In genomic region chr1:206685749-206686485, GRCh38 we compare ENCODE assay signal across 8 cellular contexts. TPM values are rescaled to one million over a fixed set of nuclear protein-coding genes. Genes with fewer than 3 reads are reported as not detected.
DNase-seq lines count a peak whose midpoint lies in the region; ATAC-seq, FAIRE-seq and TF ChIP-seq lines count a peak whose summit lies in the region.

No MANE protein-coding gene starts in this region.

- H2AFZ ChIP-seq in H1 (ENCODE audit: low read length) (0 out of 2 replicates have a peak overlapping the region, but pooled peaks have one; percentile 36), mesenchymal stem cell (ENCODE audit: low read depth, low read length) (peak overlapping the region; percentile 19)

- H3K27me3 ChIP-seq in H1 (replicated peaks in 1 of 4; ENCODE audit: control insufficient read depth in 3 of 4, extremely low read depth in 1 of 4, insufficient read depth in 3 of 4, low read length in 3 of 4) (peaks cover 9 to 31% (median 26%) of the 10 kb centered on the region in 4 experiments), mesenchymal stem cell (ENCODE audit: control insufficient read depth in 1 of 2, insufficient read depth in 1 of 2, low read length in 2 of 2) (peaks cover 0 to 10% of the 10 kb centered on the region in 2 experiments), stomach (no peaks in the 10 kb centered on the region)

- DNase-seq in CD1c-positive myeloid dendritic cell (ENCODE audit: extremely low spot score) = peak; percentile 94
- peak; percentile 89 for DNase-seq in M059J (ENCODE audit: low read depth)
- DNase-seq in activated CD4-positive, alpha-beta T cell treated with anti-CD3 and anti-CD28 coated beads for 48 hours = peak; percentile 67
- no peak for DNase-seq in H1 (ENCODE audit: low read depth in 1 of 2, low spot score in 2 of 2)
- peak; percentile 88 for DNase-seq in mesenchymal stem cell
- DNase-seq in stomach = peak; percentile 60

- H2BK12ac ChIP-seq in H1 (ENCODE audit: low read depth, low read length) (no peak overlapping the region), mesenchymal stem cell (ENCODE audit: low read length in 2 of 2) (no peak overlapping the region)

- H4K91ac ChIP-seq in H1 (replicated peaks; ENCODE audit: insufficient read length, low read length) = no peak overlapping the region
- H4K91ac ChIP-seq in mesenchymal stem cell (ENCODE audit: low read length) = no peak overlapping the region

- no peak overlapping the region for H2BK120ac ChIP-seq in H1 (replicated peaks; ENCODE audit: low read depth, low read length)
- H2BK120ac ChIP-seq in mesenchymal stem cell (ENCODE audit: low read depth, low read length) = peak overlapping the region; percentile 82

- no peak for TF ChIP-seq CTCF in H1 (IDR thresholded peaks at IDR 0.05; ENCODE audit: control extremely low read depth in 1 of 3, insufficient read depth in 1 of 3, low read depth in 1 of 3, low read length in 3 of 3)
- TF ChIP-seq CTCF in stomach (IDR thresholded peaks at IDR 0.05) = no peak

- no peak overlapping the region for H2BK20ac ChIP-seq in H1 (ENCODE audit: low read length)

- H3K27ac ChIP-seq in H1 (ENCODE audit: low read depth, low read length) (peak overlapping the region; percentile 52; the same call in 1 of the 2 replicates), mesenchymal stem cell (ENCODE audit: low read length, poor library complexity, severe bottlenecking) (peak overlapping the region; percentile 97), stomach (peak overlapping the region; percentile 84 to 100 (median 98))

- no peak overlapping the region for H3K23ac ChIP-seq in H1 (ENCODE audit: insufficient read length)
- no peak overlapping the region for H3K23ac ChIP-seq in mesenchymal stem cell (ENCODE audit: low read length in 2 of 2)

- no peak for FAIRE-seq in H1 (lab: Jason Lieb, UNC)

- H3K36me3 ChIP-seq in H1 (ENCODE audit: control insufficient read depth in 2 of 4, insufficient read depth in 4 of 4, low read length in 3 of 4) = no peaks in the 10 kb centered on the region
- H3K36me3 ChIP-seq in mesenchymal stem cell (ENCODE audit: control insufficient read depth in 1 of 2, insufficient read depth in 2 of 2, low read depth in 1 of 2, low read length in 2 of 2) = peaks cover 0 to 4% of the 10 kb centered on the region in 2 experiments
- no peaks in the 10 kb centered on the region for H3K36me3 ChIP-seq in stomach

- H2BK5ac ChIP-seq in H1 (ENCODE audit: low read depth, low read length) (no peak overlapping the region), mesenchymal stem cell (ENCODE audit: low read depth, low read length, poor library complexity, severe bottlenecking) (peak overlapping the region; percentile 83)

- intact Hi-C loops in stomach (cut with DNase I; ENCODE audit: low total_unique reads) = no loop called here

- no peak overlapping the region for H3K4ac ChIP-seq in H1 (replicated peaks; ENCODE audit: insufficient read length, low read depth, low read length)
- H3K4ac ChIP-seq in mesenchymal stem cell (ENCODE audit: low read depth in 1 of 2, low read length in 2 of 2) = peak overlapping the region; percentile 46 to 70

- CTCF ChIA-PET in H1 (lab: Charles Lee; ENCODE audit: partially characterized antibody) = interaction anchor here (10.4 kb wide), 1 partner anchor 28 kb away, joined by 48 read pairs; no protein-coding TSS in a partner anchor

- H2BK15ac ChIP-seq in H1 (ENCODE audit: low read length) = no peak overlapping the region
- H2BK15ac ChIP-seq in mesenchymal stem cell (ENCODE audit: low read depth, poor library complexity, severe bottlenecking) = peak overlapping the region; percentile 71

- no peak overlapping the region for H3K56ac ChIP-seq in H1 (replicated peaks; ENCODE audit: insufficient read length, low read depth, low read length)

- H4K5ac ChIP-seq in H1 (ENCODE audit: insufficient read length, low read depth, low read length) = peak overlapping the region; percentile 25

- H4K8ac ChIP-seq in H1 (ENCODE audit: extremely low read depth, insufficient read depth, low read length) (peak overlapping the region; percentile 45; the same call in 1 of the 2 replicates), mesenchymal stem cell (ENCODE audit: low read length) (peak overlapping the region; percentile 27)

- H3K9me3 ChIP-seq in H1 (ENCODE audit: insufficient read depth in 2 of 2, low read depth in 1 of 2, low read length in 1 of 2) (no peaks in the 10 kb centered on the region), mesenchymal stem cell (ENCODE audit: control insufficient read depth, low read length) (no peaks in the 10 kb centered on the region), stomach (no peaks in the 10 kb centered on the region)

- peaks cover 10 to 35% of the 10 kb centered on the region in 2 experiments for H3K79me2 ChIP-seq in H1 (ENCODE audit: control insufficient read depth in 1 of 2, insufficient read depth in 2 of 2, low read length in 2 of 2)

- H3K9ac ChIP-seq in H1 (replicated peaks in 1 of 4; ENCODE audit: extremely low read depth in 1 of 4, low read depth in 3 of 4, low read length in 3 of 4) (peak overlapping the region in 3 of 4 experiments; percentile 49 to 69 (median 64); a peak in 5 of 7 replicates), mesenchymal stem cell (ENCODE audit: low read length) (peak overlapping the region; percentile 96)

- H3K4me1 ChIP-seq in H1 (replicated peaks in 1 of 4; ENCODE audit: control insufficient read depth in 3 of 4, insufficient read depth in 4 of 4, low read length in 3 of 4) = peaks cover 10 to 27% (median 15%) of the 10 kb centered on the region in 4 experiments
- peaks cover 30% of the 10 kb centered on the region for H3K4me1 ChIP-seq in mesenchymal stem cell (ENCODE audit: control insufficient read depth, insufficient read depth, low read depth, low read length)
- peaks cover 44 to 60% (median 55%) of the 10 kb centered on the region in 4 donors for H3K4me1 ChIP-seq in stomach

- POLR2A ChIA-PET in H1 (lab: Charles Lee; ENCODE audit: partially characterized antibody) = interaction anchor here (1.1 kb wide), 1 partner anchor 51 kb away, joined by 3 read pairs; the partner anchor contains the start of gene DYRK3

- WGBS in H1 (ENCODE audit: extremely low coverage in 1 of 2, insufficient coverage in 1 of 2, insufficient read length in 1 of 2, insufficient replicate concordance in 2 of 2, low coverage in 1 of 2, low lambda C conversion rate in 2 of 2, missing lambda C conversion rate in 1 of 2), 2 experiments = 2% methylated on average over 45 of the region's 49 CpGs; no CpG with 5 or more reads in 1 of the 2 experiments
- WGBS in mesenchymal stem cell = under 1% methylated on average over 39 of the region's 49 CpGs
- 0 to 1% (median 0%) methylated on average over 13 to 49 of the region's 49 CpGs for WGBS in stomach, 5 donors

- TF ChIP-seq POLR2A in H1 (IDR thresholded peaks at IDR 0.05; ENCODE audit: control extremely low read depth in 1 of 2, low read depth in 2 of 2, low read length in 2 of 2) (peak in 1 of 2 experiments; percentile 14; a peak in 1 of 3 replicates), stomach (IDR thresholded peaks at IDR 0.05) (peak in 1 of 4 donors; percentile 12)

- H4K20me1 ChIP-seq in H1 (replicated peaks in 1 of 2; ENCODE audit: control insufficient read depth in 1 of 2, insufficient read depth in 2 of 2, low read length in 2 of 2) = peaks cover 30% of the 10 kb centered on the region in 2 experiments

- TF ChIP-seq RAD21 in H1 (IDR thresholded peaks at IDR 0.05 in 1 of 2, conservative IDR thresholded peaks at IDR 0.05 in 1 of 2; ENCODE audit: low read depth in 2 of 2, low read length in 2 of 2) = no peak

- H3K23me2 ChIP-seq in H1 (ENCODE audit: low read depth, low read length) = peaks cover 7% of the 10 kb centered on the region

- TF ChIP-seq EP300 in H1 (IDR thresholded peaks at IDR 0.05; ENCODE audit: borderline replicate concordance in 1 of 2, low read depth in 2 of 2, low read length in 2 of 2) (no peak), stomach (IDR thresholded peaks at IDR 0.05) (no peak)

- H3K79me1 ChIP-seq in H1 (ENCODE audit: low read depth, low read length) = peaks cover 14% of the 10 kb centered on the region
- peaks cover 2% of the 10 kb centered on the region for H3K79me1 ChIP-seq in mesenchymal stem cell (replicated peaks; ENCODE audit: low read length, poor library complexity, severe bottlenecking)

- H3K4me3 ChIP-seq in H1 (ENCODE audit: extremely low read depth in 1 of 4, insufficient read depth in 2 of 4, low read depth in 3 of 4, low read length in 4 of 4) (peak overlapping the region; percentile 80 to 88 (median 82)), mesenchymal stem cell (ENCODE audit: insufficient read depth in 1 of 2, low read depth in 1 of 2, low read length in 2 of 2) (peak overlapping the region; percentile 79 to 88), stomach (peak overlapping the region; percentile 69 to 92 (median 82))

- H3K18ac ChIP-seq in H1 (ENCODE audit: extremely low read depth, low read length) (peak overlapping the region; percentile 61; the same call in 1 of the 2 replicates), mesenchymal stem cell (ENCODE audit: low read depth in 1 of 2, low read length in 2 of 2) (peak overlapping the region; percentile 71 to 85)

- ATAC-seq in GM19455 (IDR thresholded peaks at IDR 0.05; ENCODE audit: unreplicated experiment) = peak; percentile 11
- no peak for ATAC-seq in HG02884 (IDR thresholded peaks at IDR 0.05; ENCODE audit: unreplicated experiment)

- H2AK5ac ChIP-seq in H1 (ENCODE audit: low read depth, low read length) (no peak overlapping the region), mesenchymal stem cell (ENCODE audit: low read length, severe bottlenecking) (no peak overlapping the region)

- H3K14ac ChIP-seq in H1 (ENCODE audit: insufficient read length) (no peak overlapping the region), mesenchymal stem cell (ENCODE audit: low read length in 2 of 2) (peak overlapping the region in 1 of 2 experiments; percentile 31)

- peak overlapping the region; percentile 87 to 95 for H3K4me2 ChIP-seq in H1 (ENCODE audit: insufficient read depth in 1 of 2, low read depth in 2 of 2, low read length in 2 of 2)
- peak overlapping the region; percentile 83 for H3K4me2 ChIP-seq in mesenchymal stem cell (ENCODE audit: low read length, poor library complexity, severe bottlenecking)

RNA-seq across cellular contexts. Expression of gene MAPKAPK2, which starts 1.2 kb away (rescaled TPM):
- 28.8 and 55.8 TPM in 2 replicates for total RNA-seq in M059J (2014; rRNA removed; shearing (Covaris generic))
- total RNA-seq in H1 (2021; fragmentation: NEBNext Ultra II Directional; extraction: Animal tissue kit (Norgen Biotek cat#: 25700)) = 44.9 and 46.6 TPM in 2 replicates
- polyA plus RNA-seq in H1 (2011; rRNA removed) (27.5 and 36.9 TPM in 2 replicates), stomach (10 to 100 TPM; 30.1 to 60.8 (median 55.4) TPM)
- 30.4 TPM for polyA plus RNA-seq in H1 (2011; cell fraction: cytosol; rRNA removed)
- polyA plus RNA-seq in H1 (2011; cell fraction: nucleus; rRNA removed) = 67.8 TPM
- 30.0 to 35.6 TPM (median 34.3 TPM) in 4 replicates for polyA plus RNA-seq in H1 (2012, experiment 1 of 2)
- polyA plus RNA-seq in H1 (2012, experiment 2 of 2) = 38.6 TPM
- 21.7 TPM for polyA plus RNA-seq in H1 (2013, experiment 1 of 2)
- 21.8 TPM for polyA plus RNA-seq in H1 (2013, experiment 2 of 2)
- 31.9 and 42.5 TPM in 2 replicates for polyA minus RNA-seq in H1 (2011; rRNA and poly(A)+ RNA removed)
- polyA minus RNA-seq in H1 (2011; cell fraction: cytosol; rRNA and poly(A)+ RNA removed) = 20.1 TPM
- polyA minus RNA-seq in H1 (2011; cell fraction: nucleus; rRNA and poly(A)+ RNA removed) = 19.0 TPM
- 73.7 TPM for polyA plus RNA-seq in mesenchymal stem cell (2013, experiment 1 of 2)
- polyA plus RNA-seq in mesenchymal stem cell (2013, experiment 2 of 2) = 75.7 TPM
- total RNA-seq in stomach = 10 to 100 TPM; 22.6 to 78.0 (median 43.9) TPM

RNA-seq across cellular contexts. Expression of gene DYRK3, which starts 50.6 kb away (rescaled TPM):
- 21.9 and 22.3 TPM in 2 replicates for total RNA-seq in M059J (2014; rRNA removed; shearing (Covaris generic))
- 7.7 and 8.5 TPM in 2 replicates for total RNA-seq in H1 (2021; fragmentation: NEBNext Ultra II Directional; extraction: Animal tissue kit (Norgen Biotek cat#: 25700))
- polyA plus RNA-seq in H1 (2011; rRNA removed) = 1.4 and 2.1 TPM in 2 replicates
- polyA plus RNA-seq in H1 (2011; cell fraction: cytosol; rRNA removed) = 2.1 TPM
- 1.5 TPM for polyA plus RNA-seq in H1 (2011; cell fraction: nucleus; rRNA removed)
- polyA plus RNA-seq in H1 (2012, experiment 1 of 2) = 3.6 to 4.2 TPM (median 3.9 TPM) in 4 replicates
- 2.2 TPM for polyA plus RNA-seq in H1 (2012, experiment 2 of 2)
- polyA plus RNA-seq in H1 (2013, experiment 1 of 2) = 2.7 TPM
- 2.9 TPM for polyA plus RNA-seq in H1 (2013, experiment 2 of 2)
- 5.2 and 6.4 TPM in 2 replicates for polyA minus RNA-seq in H1 (2011; rRNA and poly(A)+ RNA removed)
- polyA minus RNA-seq in H1 (2011; cell fraction: cytosol; rRNA and poly(A)+ RNA removed) = 4.7 TPM
- 2.6 TPM for polyA minus RNA-seq in H1 (2011; cell fraction: nucleus; rRNA and poly(A)+ RNA removed)
- polyA plus RNA-seq in mesenchymal stem cell (2013, experiment 1 of 2) = 12.2 TPM
- 12.4 TPM for polyA plus RNA-seq in mesenchymal stem cell (2013, experiment 2 of 2)
- total RNA-seq in stomach = 10 to 100 TPM in 1 of 5 donors, 1 to 10 TPM in 3, not detected in 1; 1.2 to 21.9 (median 4.7) TPM
- polyA plus RNA-seq in stomach = 1 to 10 TPM; 1.5 to 3.2 (median 2.1) TPM

Comparison
In these comparisons a context has a peak if more than half of its experiments do, and no peak if none do; other contexts are left out.
1. DNase-seq: peak in CD1c-positive myeloid dendritic cell (single experiment), M059J (single experiment), activated CD4-positive, alpha-beta T cell treated with anti-CD3 and anti-CD28 coated beads for 48 hours (single experiment), mesenchymal stem cell (single experiment) and stomach (single experiment); none in H1 (0 of 2).
2. Peak in every context shown above with its lines, with median percentiles within 50 percentile points of each other: H3K27ac ChIP-seq and H3K4me3 ChIP-seq.